ENCODE assay signal across 1 cellular context in the genomic region with DNA sequence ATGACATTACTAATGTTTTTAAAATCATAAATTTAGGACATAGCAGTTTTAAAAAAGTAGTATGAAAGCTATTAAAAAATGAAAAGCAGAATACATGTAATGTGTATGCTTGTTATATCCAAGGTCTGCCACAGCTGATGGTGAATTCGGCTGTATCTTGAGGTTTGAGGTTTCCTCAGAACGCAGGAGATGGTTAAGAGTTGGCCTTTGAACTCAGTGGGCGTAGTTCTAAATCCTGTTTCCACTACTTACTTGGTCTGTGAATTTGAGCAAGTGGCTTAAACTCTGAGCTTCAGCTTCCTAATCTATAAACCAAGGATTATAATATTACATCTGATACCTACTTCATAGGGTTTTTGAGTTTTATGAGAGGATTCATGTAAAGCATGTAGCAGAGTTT.
A peak's percentile ranks its signal among the peaks of the same experiment; 100 is the strongest.
TF ChIP-seq lines count a peak whose summit lies in the region.

No MANE protein-coding gene starts in this region.

TF ChIP-seq in GM12878, 131 proteins besides CTCF, POLR2A, EP300 and RAD21 (continued from another document and continues in another):
- TF ChIP-seq, protein P1, sequence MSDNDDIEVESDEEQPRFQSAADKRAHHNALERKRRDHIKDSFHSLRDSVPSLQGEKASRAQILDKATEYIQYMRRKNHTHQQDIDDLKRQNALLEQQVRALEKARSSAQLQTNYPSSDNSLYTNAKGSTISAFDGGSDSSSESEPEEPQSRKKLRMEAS (IDR thresholded peaks at IDR 0.05; ENCODE audit: low read depth, low read length): no peak
- TF ChIP-seq DPF2 (IDR thresholded peaks at IDR 0.05) (peak; percentile 73), IKZF1 (conservative IDR thresholded peaks at IDR 0.05) (peak; percentile 84), GATAD2B (conservative IDR thresholded peaks at IDR 0.05; ENCODE audit: low read depth) (0 out of 2 replicates have a peak, but pooled peaks have one; percentile 41), NFXL1 (IDR thresholded peaks at IDR 0.05; ENCODE audit: borderline replicate concordance) (no peak), BMI1 (IDR thresholded peaks at IDR 0.05; ENCODE audit: borderline replicate concordance) (no peak), RELA (IDR thresholded peaks at IDR 0.05; ENCODE audit: borderline replicate concordance, partially characterized antibody) (no peak), SREBF1 (IDR thresholded peaks at IDR 0.05; ENCODE audit: low read length) (no peak), MTA3 (IDR thresholded peaks at IDR 0.05; ENCODE audit: borderline replicate concordance, low read length) (no peak), ZZZ3 (IDR thresholded peaks at IDR 0.05; ENCODE audit: control insufficient read depth, insufficient read length, low read depth) (no peak), NR2C1 (IDR thresholded peaks at IDR 0.05) (peak; percentile 89), PAX8 (IDR thresholded peaks at IDR 0.05) (no peak), JUND (IDR thresholded peaks at IDR 0.05; ENCODE audit: low read depth, low read length) (no peak), TCF7 (IDR thresholded peaks at IDR 0.05; ENCODE audit: borderline replicate concordance) (no peak), ASH2L (IDR thresholded peaks at IDR 0.05; ENCODE audit: borderline replicate concordance, low read depth) (no peak), PAX5 (IDR thresholded peaks at IDR 0.05; ENCODE audit: borderline replicate concordance, low read depth, low read length) (no peak), PML (IDR thresholded peaks at IDR 0.05; ENCODE audit: low read length) (no peak), KAT2A (conservative IDR thresholded peaks at IDR 0.05; ENCODE audit: control insufficient read depth, low read depth, low read length) (no peak), POLR2AphosphoS2 (IDR thresholded peaks at IDR 0.05; ENCODE audit: low read depth, low read length) (no peak)
- TF ChIP-seq, protein P2, sequence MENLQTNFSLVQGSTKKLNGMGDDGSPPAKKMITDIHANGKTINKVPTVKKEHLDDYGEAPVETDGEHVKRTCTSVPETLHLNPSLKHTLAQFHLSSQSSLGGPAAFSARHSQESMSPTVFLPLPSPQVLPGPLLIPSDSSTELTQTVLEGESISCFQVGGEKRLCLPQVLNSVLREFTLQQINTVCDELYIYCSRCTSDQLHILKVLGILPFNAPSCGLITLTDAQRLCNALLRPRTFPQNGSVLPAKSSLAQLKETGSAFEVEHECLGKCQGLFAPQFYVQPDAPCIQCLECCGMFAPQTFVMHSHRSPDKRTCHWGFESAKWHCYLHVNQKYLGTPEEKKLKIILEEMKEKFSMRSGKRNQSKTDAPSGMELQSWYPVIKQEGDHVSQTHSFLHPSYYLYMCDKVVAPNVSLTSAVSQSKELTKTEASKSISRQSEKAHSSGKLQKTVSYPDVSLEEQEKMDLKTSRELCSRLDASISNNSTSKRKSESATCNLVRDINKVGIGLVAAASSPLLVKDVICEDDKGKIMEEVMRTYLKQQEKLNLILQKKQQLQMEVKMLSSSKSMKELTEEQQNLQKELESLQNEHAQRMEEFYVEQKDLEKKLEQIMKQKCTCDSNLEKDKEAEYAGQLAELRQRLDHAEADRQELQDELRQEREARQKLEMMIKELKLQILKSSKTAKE (IDR thresholded peaks at IDR 0.05; ENCODE audit: low read depth, poor library complexity, severe bottlenecking): peak; percentile 49
- TF ChIP-seq, protein P3, sequence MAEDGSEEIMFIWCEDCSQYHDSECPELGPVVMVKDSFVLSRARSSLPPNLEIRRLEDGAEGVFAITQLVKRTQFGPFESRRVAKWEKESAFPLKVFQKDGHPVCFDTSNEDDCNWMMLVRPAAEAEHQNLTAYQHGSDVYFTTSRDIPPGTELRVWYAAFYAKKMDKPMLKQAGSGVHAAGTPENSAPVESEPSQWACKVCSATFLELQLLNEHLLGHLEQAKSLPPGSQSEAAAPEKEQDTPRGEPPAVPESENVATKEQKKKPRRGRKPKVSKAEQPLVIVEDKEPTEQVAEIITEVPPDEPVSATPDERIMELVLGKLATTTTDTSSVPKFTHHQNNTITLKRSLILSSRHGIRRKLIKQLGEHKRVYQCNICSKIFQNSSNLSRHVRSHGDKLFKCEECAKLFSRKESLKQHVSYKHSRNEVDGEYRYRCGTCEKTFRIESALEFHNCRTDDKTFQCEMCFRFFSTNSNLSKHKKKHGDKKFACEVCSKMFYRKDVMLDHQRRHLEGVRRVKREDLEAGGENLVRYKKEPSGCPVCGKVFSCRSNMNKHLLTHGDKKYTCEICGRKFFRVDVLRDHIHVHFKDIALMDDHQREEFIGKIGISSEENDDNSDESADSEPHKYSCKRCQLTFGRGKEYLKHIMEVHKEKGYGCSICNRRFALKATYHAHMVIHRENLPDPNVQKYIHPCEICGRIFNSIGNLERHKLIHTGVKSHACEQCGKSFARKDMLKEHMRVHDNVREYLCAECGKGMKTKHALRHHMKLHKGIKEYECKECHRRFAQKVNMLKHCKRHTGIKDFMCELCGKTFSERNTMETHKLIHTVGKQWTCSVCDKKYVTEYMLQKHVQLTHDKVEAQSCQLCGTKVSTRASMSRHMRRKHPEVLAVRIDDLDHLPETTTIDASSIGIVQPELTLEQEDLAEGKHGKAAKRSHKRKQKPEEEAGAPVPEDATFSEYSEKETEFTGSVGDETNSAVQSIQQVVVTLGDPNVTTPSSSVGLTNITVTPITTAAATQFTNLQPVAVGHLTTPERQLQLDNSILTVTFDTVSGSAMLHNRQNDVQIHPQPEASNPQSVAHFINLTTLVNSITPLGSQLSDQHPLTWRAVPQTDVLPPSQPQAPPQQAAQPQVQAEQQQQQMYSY (CRISPR knock-in tag; IDR thresholded peaks at IDR 0.05): no peak
- TF ChIP-seq, protein P4, sequence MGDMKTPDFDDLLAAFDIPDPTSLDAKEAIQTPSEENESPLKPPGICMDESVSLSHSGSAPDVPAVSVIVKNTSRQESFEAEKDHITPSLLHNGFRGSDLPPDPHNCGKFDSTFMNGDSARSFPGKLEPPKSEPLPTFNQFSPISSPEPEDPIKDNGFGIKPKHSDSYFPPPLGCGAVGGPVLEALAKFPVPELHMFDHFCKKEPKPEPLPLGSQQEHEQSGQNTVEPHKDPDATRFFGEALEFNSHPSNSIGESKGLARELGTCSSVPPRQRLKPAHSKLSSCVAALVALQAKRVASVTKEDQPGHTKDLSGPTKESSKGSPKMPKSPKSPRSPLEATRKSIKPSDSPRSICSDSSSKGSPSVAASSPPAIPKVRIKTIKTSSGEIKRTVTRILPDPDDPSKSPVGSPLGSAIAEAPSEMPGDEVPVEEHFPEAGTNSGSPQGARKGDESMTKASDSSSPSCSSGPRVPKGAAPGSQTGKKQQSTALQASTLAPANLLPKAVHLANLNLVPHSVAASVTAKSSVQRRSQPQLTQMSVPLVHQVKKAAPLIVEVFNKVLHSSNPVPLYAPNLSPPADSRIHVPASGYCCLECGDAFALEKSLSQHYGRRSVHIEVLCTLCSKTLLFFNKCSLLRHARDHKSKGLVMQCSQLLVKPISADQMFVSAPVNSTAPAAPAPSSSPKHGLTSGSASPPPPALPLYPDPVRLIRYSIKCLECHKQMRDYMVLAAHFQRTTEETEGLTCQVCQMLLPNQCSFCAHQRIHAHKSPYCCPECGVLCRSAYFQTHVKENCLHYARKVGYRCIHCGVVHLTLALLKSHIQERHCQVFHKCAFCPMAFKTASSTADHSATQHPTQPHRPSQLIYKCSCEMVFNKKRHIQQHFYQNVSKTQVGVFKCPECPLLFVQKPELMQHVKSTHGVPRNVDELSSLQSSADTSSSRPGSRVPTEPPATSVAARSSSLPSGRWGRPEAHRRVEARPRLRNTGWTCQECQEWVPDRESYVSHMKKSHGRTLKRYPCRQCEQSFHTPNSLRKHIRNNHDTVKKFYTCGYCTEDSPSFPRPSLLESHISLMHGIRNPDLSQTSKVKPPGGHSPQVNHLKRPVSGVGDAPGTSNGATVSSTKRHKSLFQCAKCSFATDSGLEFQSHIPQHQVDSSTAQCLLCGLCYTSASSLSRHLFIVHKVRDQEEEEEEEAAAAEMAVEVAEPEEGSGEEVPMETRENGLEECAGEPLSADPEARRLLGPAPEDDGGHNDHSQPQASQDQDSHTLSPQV (IDR thresholded peaks at IDR 0.05): no peak
- TF ChIP-seq, protein P5, sequence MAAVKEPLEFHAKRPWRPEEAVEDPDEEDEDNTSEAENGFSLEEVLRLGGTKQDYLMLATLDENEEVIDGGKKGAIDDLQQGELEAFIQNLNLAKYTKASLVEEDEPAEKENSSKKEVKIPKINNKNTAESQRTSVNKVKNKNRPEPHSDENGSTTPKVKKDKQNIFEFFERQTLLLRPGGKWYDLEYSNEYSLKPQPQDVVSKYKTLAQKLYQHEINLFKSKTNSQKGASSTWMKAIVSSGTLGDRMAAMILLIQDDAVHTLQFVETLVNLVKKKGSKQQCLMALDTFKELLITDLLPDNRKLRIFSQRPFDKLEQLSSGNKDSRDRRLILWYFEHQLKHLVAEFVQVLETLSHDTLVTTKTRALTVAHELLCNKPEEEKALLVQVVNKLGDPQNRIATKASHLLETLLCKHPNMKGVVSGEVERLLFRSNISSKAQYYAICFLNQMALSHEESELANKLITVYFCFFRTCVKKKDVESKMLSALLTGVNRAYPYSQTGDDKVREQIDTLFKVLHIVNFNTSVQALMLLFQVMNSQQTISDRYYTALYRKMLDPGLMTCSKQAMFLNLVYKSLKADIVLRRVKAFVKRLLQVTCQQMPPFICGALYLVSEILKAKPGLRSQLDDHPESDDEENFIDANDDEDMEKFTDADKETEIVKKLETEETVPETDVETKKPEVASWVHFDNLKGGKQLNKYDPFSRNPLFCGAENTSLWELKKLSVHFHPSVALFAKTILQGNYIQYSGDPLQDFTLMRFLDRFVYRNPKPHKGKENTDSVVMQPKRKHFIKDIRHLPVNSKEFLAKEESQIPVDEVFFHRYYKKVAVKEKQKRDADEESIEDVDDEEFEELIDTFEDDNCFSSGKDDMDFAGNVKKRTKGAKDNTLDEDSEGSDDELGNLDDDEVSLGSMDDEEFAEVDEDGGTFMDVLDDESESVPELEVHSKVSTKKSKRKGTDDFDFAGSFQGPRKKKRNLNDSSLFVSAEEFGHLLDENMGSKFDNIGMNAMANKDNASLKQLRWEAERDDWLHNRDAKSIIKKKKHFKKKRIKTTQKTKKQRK (IDR thresholded peaks at IDR 0.05; ENCODE audit: low read depth, low read length): no peak
- TF ChIP-seq, protein P6, sequence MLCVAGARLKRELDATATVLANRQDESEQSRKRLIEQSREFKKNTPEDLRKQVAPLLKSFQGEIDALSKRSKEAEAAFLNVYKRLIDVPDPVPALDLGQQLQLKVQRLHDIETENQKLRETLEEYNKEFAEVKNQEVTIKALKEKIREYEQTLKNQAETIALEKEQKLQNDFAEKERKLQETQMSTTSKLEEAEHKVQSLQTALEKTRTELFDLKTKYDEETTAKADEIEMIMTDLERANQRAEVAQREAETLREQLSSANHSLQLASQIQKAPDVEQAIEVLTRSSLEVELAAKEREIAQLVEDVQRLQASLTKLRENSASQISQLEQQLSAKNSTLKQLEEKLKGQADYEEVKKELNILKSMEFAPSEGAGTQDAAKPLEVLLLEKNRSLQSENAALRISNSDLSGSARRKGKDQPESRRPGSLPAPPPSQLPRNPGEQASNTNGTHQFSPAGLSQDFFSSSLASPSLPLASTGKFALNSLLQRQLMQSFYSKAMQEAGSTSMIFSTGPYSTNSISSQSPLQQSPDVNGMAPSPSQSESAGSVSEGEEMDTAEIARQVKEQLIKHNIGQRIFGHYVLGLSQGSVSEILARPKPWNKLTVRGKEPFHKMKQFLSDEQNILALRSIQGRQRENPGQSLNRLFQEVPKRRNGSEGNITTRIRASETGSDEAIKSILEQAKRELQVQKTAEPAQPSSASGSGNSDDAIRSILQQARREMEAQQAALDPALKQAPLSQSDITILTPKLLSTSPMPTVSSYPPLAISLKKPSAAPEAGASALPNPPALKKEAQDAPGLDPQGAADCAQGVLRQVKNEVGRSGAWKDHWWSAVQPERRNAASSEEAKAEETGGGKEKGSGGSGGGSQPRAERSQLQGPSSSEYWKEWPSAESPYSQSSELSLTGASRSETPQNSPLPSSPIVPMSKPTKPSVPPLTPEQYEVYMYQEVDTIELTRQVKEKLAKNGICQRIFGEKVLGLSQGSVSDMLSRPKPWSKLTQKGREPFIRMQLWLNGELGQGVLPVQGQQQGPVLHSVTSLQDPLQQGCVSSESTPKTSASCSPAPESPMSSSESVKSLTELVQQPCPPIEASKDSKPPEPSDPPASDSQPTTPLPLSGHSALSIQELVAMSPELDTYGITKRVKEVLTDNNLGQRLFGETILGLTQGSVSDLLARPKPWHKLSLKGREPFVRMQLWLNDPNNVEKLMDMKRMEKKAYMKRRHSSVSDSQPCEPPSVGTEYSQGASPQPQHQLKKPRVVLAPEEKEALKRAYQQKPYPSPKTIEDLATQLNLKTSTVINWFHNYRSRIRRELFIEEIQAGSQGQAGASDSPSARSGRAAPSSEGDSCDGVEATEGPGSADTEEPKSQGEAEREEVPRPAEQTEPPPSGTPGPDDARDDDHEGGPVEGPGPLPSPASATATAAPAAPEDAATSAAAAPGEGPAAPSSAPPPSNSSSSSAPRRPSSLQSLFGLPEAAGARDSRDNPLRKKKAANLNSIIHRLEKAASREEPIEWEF (IDR thresholded peaks at IDR 0.05; ENCODE audit: insufficient replicate concordance, low read depth, low read length): no peak
- TF ChIP-seq, protein P7, sequence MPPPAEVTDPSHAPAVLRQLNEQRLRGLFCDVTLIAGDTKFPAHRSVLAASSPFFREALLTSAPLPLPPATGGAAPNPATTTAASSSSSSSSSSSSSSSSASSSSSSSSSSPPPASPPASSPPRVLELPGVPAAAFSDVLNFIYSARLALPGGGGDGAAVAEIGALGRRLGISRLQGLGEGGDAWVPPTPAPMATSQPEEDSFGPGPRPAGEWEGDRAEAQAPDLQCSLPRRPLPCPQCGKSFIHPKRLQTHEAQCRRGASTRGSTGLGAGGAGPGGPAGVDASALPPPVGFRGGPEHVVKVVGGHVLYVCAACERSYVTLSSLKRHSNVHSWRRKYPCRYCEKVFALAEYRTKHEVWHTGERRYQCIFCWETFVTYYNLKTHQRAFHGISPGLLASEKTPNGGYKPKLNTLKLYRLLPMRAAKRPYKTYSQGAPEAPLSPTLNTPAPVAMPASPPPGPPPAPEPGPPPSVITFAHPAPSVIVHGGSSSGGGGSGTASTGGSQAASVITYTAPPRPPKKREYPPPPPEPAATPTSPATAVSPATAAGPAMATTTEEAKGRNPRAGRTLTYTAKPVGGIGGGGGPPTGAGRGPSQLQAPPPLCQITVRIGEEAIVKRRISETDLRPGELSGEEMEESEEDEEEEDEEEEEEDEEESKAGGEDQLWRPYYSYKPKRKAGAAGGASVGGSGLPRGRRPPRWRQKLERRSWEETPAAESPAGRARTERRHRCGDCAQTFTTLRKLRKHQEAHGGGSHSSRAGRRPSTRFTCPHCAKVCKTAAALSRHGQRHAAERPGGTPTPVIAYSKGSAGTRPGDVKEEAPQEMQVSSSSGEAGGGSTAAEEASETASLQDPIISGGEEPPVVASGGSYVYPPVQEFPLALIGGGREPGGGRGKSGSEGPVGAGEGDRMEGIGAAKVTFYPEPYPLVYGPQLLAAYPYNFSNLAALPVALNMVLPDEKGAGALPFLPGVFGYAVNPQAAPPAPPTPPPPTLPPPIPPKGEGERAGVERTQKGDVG (CRISPR knock-in tag; IDR thresholded peaks at IDR 0.05): no peak
